Comparison of ENCODE assay signal across 1 cellular context in genomic region chr3:126982522-126983175, GRCh38.
TF ChIP-seq lines count a peak whose summit lies in the region.

TSS of gene PLXNA1 (plus strand) at chr3:126983115. CDS start at chr3:126988594, 5,479 bp downstream.

TF ChIP-seq in HepG2, 621 proteins besides CTCF, POLR2A, EP300 and RAD21 (continued from another document and continues in another):
- TF ChIP-seq ZNF318 (CRISPR knock-in tag; IDR thresholded peaks at IDR 0.05) (0 out of 2 replicates have a peak, but pooled peaks have one; percentile 36), KDM5A (IDR thresholded peaks at IDR 0.05; ENCODE audit: borderline replicate concordance, low read length) (no peak), RARA (CRISPR knock-in tag; IDR thresholded peaks at IDR 0.05) (no peak), SP5 (CRISPR knock-in tag; IDR thresholded peaks at IDR 0.05; ENCODE audit: borderline replicate concordance, low read depth) (no peak), IRF9 (CRISPR knock-in tag; IDR thresholded peaks at IDR 0.05; ENCODE audit: borderline replicate concordance) (peak; percentile 79; the same call in 1 of the 2 replicates), SNAI1 (CRISPR knock-in tag; IDR thresholded peaks at IDR 0.05; ENCODE audit: borderline replicate concordance) (no peak), TCF7L2 (IDR thresholded peaks at IDR 0.05; ENCODE audit: low read depth, low read length) (no peak), ZNF281 (CRISPR knock-in tag; IDR thresholded peaks at IDR 0.05; ENCODE audit: borderline replicate concordance) (no peak), YY1 (IDR thresholded peaks at IDR 0.05; ENCODE audit: insufficient read depth, insufficient replicate concordance, low read depth, low read length) (peak; percentile 56), GLMP (CRISPR knock-in tag; IDR thresholded peaks at IDR 0.05; ENCODE audit: borderline replicate concordance) (no peak), KDM3A (CRISPR knock-in tag; IDR thresholded peaks at IDR 0.05; ENCODE audit: low read depth) (no peak; the same call in 1 of the 2 replicates), MED13 (CRISPR knock-in tag; IDR thresholded peaks at IDR 0.05) (no peak), TFDP2 (CRISPR knock-in tag; IDR thresholded peaks at IDR 0.05) (peak; percentile 86), ZNF362 (CRISPR knock-in tag; IDR thresholded peaks at IDR 0.05; ENCODE audit: borderline replicate concordance) (no peak), SMARCC2 (IDR thresholded peaks at IDR 0.05) (no peak), TBP (CRISPR knock-in tag; IDR thresholded peaks at IDR 0.05) (no peak), ATF3 (CRISPR knock-in tag; IDR thresholded peaks at IDR 0.05) (no peak), NFYC (CRISPR knock-in tag; IDR thresholded peaks at IDR 0.05) (no peak), HES4 (CRISPR knock-in tag; IDR thresholded peaks at IDR 0.05; ENCODE audit: borderline replicate concordance) (peak; percentile 69), ARID3A (IDR thresholded peaks at IDR 0.05; ENCODE audit: low read depth, low read length) (no peak), HDAC6 (IDR thresholded peaks at IDR 0.05; ENCODE audit: low read depth, low read length) (no peak), ZNF7 (CRISPR knock-in tag; IDR thresholded peaks at IDR 0.05) (no peak), HDAC1 (CRISPR knock-in tag; IDR thresholded peaks at IDR 0.05) (peak; percentile 88), ZNF674 (CRISPR knock-in tag; IDR thresholded peaks at IDR 0.05; ENCODE audit: low read depth) (no peak), ATRX (CRISPR knock-in tag; IDR thresholded peaks at IDR 0.05; ENCODE audit: borderline replicate concordance) (no peak), ZBTB8A (CRISPR knock-in tag; IDR thresholded peaks at IDR 0.05; ENCODE audit: borderline replicate concordance, low read depth) (no peak; the same call in 1 of the 2 replicates), ZNF788 (CRISPR knock-in tag; IDR thresholded peaks at IDR 0.05; ENCODE audit: borderline replicate concordance) (peak; percentile 76; the same call in 1 of the 2 replicates), ZNF232 (CRISPR knock-in tag; IDR thresholded peaks at IDR 0.05; ENCODE audit: borderline replicate concordance) (no peak), ZNF136 (CRISPR knock-in tag; IDR thresholded peaks at IDR 0.05; ENCODE audit: low read depth) (no peak), MXD1 (CRISPR knock-in tag; IDR thresholded peaks at IDR 0.05) (peak; percentile 41; the same call in 1 of the 2 replicates), AFF4 (CRISPR knock-in tag; IDR thresholded peaks at IDR 0.05) (no peak), RAD51 (IDR thresholded peaks at IDR 0.05; ENCODE audit: borderline replicate concordance) (no peak)
